23 cellular contexts compared by ENCODE assay signal in genomic region chr7:69992938-69993337, GRCh38.
A peak's percentile ranks its signal among the peaks of the same experiment; 100 is the strongest.
DNase-seq lines count a peak whose midpoint lies in the region; ATAC-seq and TF ChIP-seq lines count a peak whose summit lies in the region.
"Had no signal": no experiment of that assay in that cellular context is flagged by ENCODE, and none has a peak within 500 bp of the region (broad histone marks: within the 10 kb centered on the region; RNA-seq: fewer than 3 reads in every experiment).

No MANE protein-coding gene starts in this region.

- H3K27ac ChIP-seq in DND-41 (ENCODE audit: low read length) (no peak overlapping the region), MM.1S (ENCODE audit: low read length) (no peak overlapping the region), neuronal stem cell (replicated peaks; ENCODE audit: low read length) (no peak overlapping the region), mesenchymal stem cell (ENCODE audit: low read length, poor library complexity, severe bottlenecking) (no peak overlapping the region), dorsolateral prefrontal cortex (no peak overlapping the region)
- H3K27ac ChIP-seq: ascending aorta, SJSA1, spleen had no signal

- H4K91ac ChIP-seq in neuronal stem cell (ENCODE audit: low read depth, low read length, poor library complexity), result no peak overlapping the region
- no peak overlapping the region for H4K91ac ChIP-seq in mesenchymal stem cell (ENCODE audit: low read length)

- H3K9ac ChIP-seq in DND-41 (ENCODE audit: low read depth, low read length), result no peak overlapping the region
- no peak overlapping the region for H3K9ac ChIP-seq in MM.1S (ENCODE audit: low read length)
- no peak overlapping the region for H3K9ac ChIP-seq in neuronal stem cell (ENCODE audit: low read depth, low read length, poor library complexity)
- no peak overlapping the region for H3K9ac ChIP-seq in mesenchymal stem cell (ENCODE audit: low read length)

- peak; percentile 29 for DNase-seq in DND-41
- peak; percentile 54 for DNase-seq in MM.1S
- DNase-seq in memory B cell (ENCODE audit: low spot score in 2 of 2), result no peak
- no peak for DNase-seq in neuronal stem cell (ENCODE audit: low spot score)
- DNase-seq in mesenchymal stem cell, result no peak
- DNase-seq in dorsolateral prefrontal cortex, result no peak
- DNase-seq in NCI-H146 treated with DMSO at 0.1 percent for 48 hours (lab: John Stamatoyannopoulos, UW; ENCODE audit: unreplicated experiment), result no peak
- DNase-seq: ACHN; activated CD4-positive, alpha-beta memory T cell treated with anti-CD3 and anti-CD28 coated beads for 36 hours; activated naive CD4-positive, alpha-beta T cell treated with anti-CD3 and anti-CD28 coated beads, Interleukin-2, amount 10 ng/mL, durations not matched to agents 7 days and 5 days; activated T-cell treated with anti-CD3 and anti-CD28 coated beads for 4 hours; CD4-positive, alpha-beta memory T cell; DMS53; effector memory CD4-positive, alpha-beta T cell; H9; Kasumi-1; NCI-H2171; NCI-H774; spleen had no signal

- H2BK15ac ChIP-seq in neuronal stem cell (ENCODE audit: low read length), result no peak overlapping the region
- no peak overlapping the region for H2BK15ac ChIP-seq in mesenchymal stem cell (ENCODE audit: low read depth, poor library complexity, severe bottlenecking)

- H3K14ac ChIP-seq in neuronal stem cell (ENCODE audit: low read length) (no peak overlapping the region), mesenchymal stem cell (ENCODE audit: low read length in 2 of 2) (no peak overlapping the region)

- no peaks in the 10 kb centered on the region for H3F3A ChIP-seq in MM.1S (ENCODE audit: insufficient read depth, low read length)

- intact Hi-C loops in dorsolateral prefrontal cortex (cut with DNase I), result no loop called here

- no CpG with 5 or more reads among the region's 4 CpGs for WGBS in neuronal stem cell (ENCODE audit: extremely low coverage in 2 of 2, insufficient read length in 2 of 2, insufficient replicate concordance in 1 of 2), 2 donors
- WGBS in mesenchymal stem cell, result 67% methylated on average over 4 of the region's 4 CpGs

- H3K79me2 ChIP-seq in DND-41 (ENCODE audit: insufficient read depth, low read length) (peaks cover 2% of the 10 kb centered on the region; the same call in 1 of the 2 replicates), MM.1S (ENCODE audit: low read length) (no peaks in the 10 kb centered on the region)

- H3K36me3 ChIP-seq in DND-41 (ENCODE audit: insufficient read depth, low read length) (no peaks in the 10 kb centered on the region), MM.1S (replicated peaks; ENCODE audit: insufficient read depth, low read length) (no peaks in the 10 kb centered on the region), neuronal stem cell (replicated peaks in 1 of 2; ENCODE audit: control insufficient read depth in 2 of 2, insufficient read depth in 2 of 2, low read length in 2 of 2) (no peaks in the 10 kb centered on the region), mesenchymal stem cell (ENCODE audit: control insufficient read depth in 1 of 2, insufficient read depth in 2 of 2, low read depth in 1 of 2, low read length in 2 of 2) (no peaks in the 10 kb centered on the region)
- H3K36me3 ChIP-seq: ascending aorta, SJSA1, spleen had no signal

- no peaks in the 10 kb centered on the region for H3K27me3 ChIP-seq in DND-41 (ENCODE audit: insufficient read depth, low read length, poor library complexity)
- no peaks in the 10 kb centered on the region for H3K27me3 ChIP-seq in MM.1S (replicated peaks; ENCODE audit: insufficient read depth, low read length)
- no peaks in the 10 kb centered on the region for H3K27me3 ChIP-seq in neuronal stem cell (ENCODE audit: control insufficient read depth in 3 of 3, insufficient read depth in 3 of 3, low read depth in 1 of 3, low read length in 3 of 3)
- H3K27me3 ChIP-seq in mesenchymal stem cell (ENCODE audit: control insufficient read depth in 1 of 2, insufficient read depth in 1 of 2, low read length in 2 of 2), result no peaks in the 10 kb centered on the region
- no peaks in the 10 kb centered on the region for H3K27me3 ChIP-seq in dorsolateral prefrontal cortex
- H3K27me3 ChIP-seq: ascending aorta, SJSA1, spleen had no signal

- no peak overlapping the region for H3K4me2 ChIP-seq in DND-41 (ENCODE audit: insufficient read depth, low read length)
- H3K4me2 ChIP-seq in MM.1S (ENCODE audit: low read depth, low read length), result no peak overlapping the region
- no peak overlapping the region for H3K4me2 ChIP-seq in neuronal stem cell (ENCODE audit: insufficient read depth, low read length, poor library complexity, severe bottlenecking)
- H3K4me2 ChIP-seq in mesenchymal stem cell (ENCODE audit: low read length, poor library complexity, severe bottlenecking), result no peak overlapping the region

- H3K4me1 ChIP-seq in DND-41 (ENCODE audit: insufficient read depth, low read length) (no peaks in the 10 kb centered on the region), MM.1S (ENCODE audit: low read length) (no peaks in the 10 kb centered on the region), neuronal stem cell (ENCODE audit: control insufficient read depth in 2 of 2, insufficient read depth in 1 of 2, low read depth in 1 of 2, low read length in 2 of 2) (peaks cover 2% of the 10 kb centered on the region in 2 donors), mesenchymal stem cell (ENCODE audit: control insufficient read depth, insufficient read depth, low read depth, low read length) (no peaks in the 10 kb centered on the region)
- H3K4me1 ChIP-seq: ascending aorta, SJSA1, spleen had no signal

- TF ChIP-seq CTCF in DND-41 (IDR thresholded peaks at IDR 0.05; ENCODE audit: borderline replicate concordance, extremely low read depth, low read length, poor library complexity, severe bottlenecking) (no peak), MM.1S (IDR thresholded peaks at IDR 0.05; ENCODE audit: low read length) (no peak), dorsolateral prefrontal cortex (IDR thresholded peaks at IDR 0.05 in 54 of 56, conservative IDR thresholded peaks at IDR 0.05 in 2 of 56; ENCODE audit: low read depth in 1 of 56, partially characterized antibody in 56 of 56) (no peak)

- H3K36me3 Mint-ChIP-seq in memory B cell, result no peaks in the 10 kb centered on the region
- H3K36me3 Mint-ChIP-seq: activated CD4-positive, alpha-beta memory T cell treated with anti-CD3 and anti-CD28 coated beads for 36 hours; activated naive CD4-positive, alpha-beta T cell treated with anti-CD3 and anti-CD28 coated beads, Interleukin-2, amount 10 ng/mL, durations not matched to agents 7 days and 5 days; CD4-positive, alpha-beta memory T cell had no signal

- no peak overlapping the region for H2BK120ac ChIP-seq in neuronal stem cell (ENCODE audit: low read depth, low read length)
- no peak overlapping the region for H2BK120ac ChIP-seq in mesenchymal stem cell (ENCODE audit: low read depth, low read length)

- H2BK12ac ChIP-seq in neuronal stem cell (ENCODE audit: low read length) (no peak overlapping the region), mesenchymal stem cell (ENCODE audit: low read length in 2 of 2) (no peak overlapping the region)

- H3K9me3 ChIP-seq in DND-41 (ENCODE audit: insufficient read depth, low read length, severe bottlenecking), result no peaks in the 10 kb centered on the region
- H3K9me3 ChIP-seq in MM.1S (replicated peaks; ENCODE audit: insufficient read depth, low read length), result no peaks in the 10 kb centered on the region
- H3K9me3 ChIP-seq in neuronal stem cell (replicated peaks in 1 of 2; ENCODE audit: control insufficient read depth in 2 of 2, insufficient read depth in 1 of 2, low read depth in 1 of 2, low read length in 2 of 2), result peaks cover 4 to 10% of the 10 kb centered on the region in 2 donors
- no peaks in the 10 kb centered on the region for H3K9me3 ChIP-seq in mesenchymal stem cell (ENCODE audit: control insufficient read depth, low read length)
- H3K9me3 ChIP-seq: ascending aorta, spleen had no signal

- H3K79me1 ChIP-seq in neuronal stem cell (ENCODE audit: low read depth, low read length) (no peaks in the 10 kb centered on the region), mesenchymal stem cell (replicated peaks; ENCODE audit: low read length, poor library complexity, severe bottlenecking) (peaks cover 7% of the 10 kb centered on the region)

- H3K23ac ChIP-seq in neuronal stem cell (ENCODE audit: low read depth, low read length, poor library complexity) (no peak overlapping the region), mesenchymal stem cell (ENCODE audit: low read length in 2 of 2) (peak overlapping the region in 1 of 2 experiments; percentile 11)

- H3K27ac Mint-ChIP-seq in memory B cell, result no peak overlapping the region
- H3K27ac Mint-ChIP-seq: activated CD4-positive, alpha-beta memory T cell treated with anti-CD3 and anti-CD28 coated beads for 36 hours; activated naive CD4-positive, alpha-beta T cell treated with anti-CD3 and anti-CD28 coated beads, Interleukin-2, amount 10 ng/mL, durations not matched to agents 7 days and 5 days; CD4-positive, alpha-beta memory T cell; H9; T-helper 2 cell treated with Interferon-gamma antibody and Interleukin-4, amounts not matched to agents 5 μg/mL and 100 μg/mL, for 36 hours had no signal

- H4K20me1 ChIP-seq in DND-41 (ENCODE audit: insufficient read depth, low read length) (0 out of 2 replicates have a peak, but pooled peaks cover 13% of the 10 kb centered on the region), MM.1S (ENCODE audit: insufficient read depth, low read length) (no peaks in the 10 kb centered on the region)

- no peaks in the 10 kb centered on the region for H3K9me2 ChIP-seq in MM.1S (replicated peaks; ENCODE audit: insufficient read depth, low read length)

- H3K4ac ChIP-seq in neuronal stem cell (ENCODE audit: low read length) (no peak overlapping the region), mesenchymal stem cell (ENCODE audit: low read depth in 1 of 2, low read length in 2 of 2) (no peak overlapping the region)

- peaks cover 7% of the 10 kb centered on the region for H3K4me1 Mint-ChIP-seq in memory B cell
- H3K4me1 Mint-ChIP-seq: activated naive CD4-positive, alpha-beta T cell treated with anti-CD3 and anti-CD28 coated beads, Interleukin-2, amount 10 ng/mL, durations not matched to agents 7 days and 5 days; CD4-positive, alpha-beta memory T cell; H9 had no signal

- no peak overlapping the region for H2AK5ac ChIP-seq in neuronal stem cell (ENCODE audit: low read depth, low read length)
- H2AK5ac ChIP-seq in mesenchymal stem cell (ENCODE audit: low read length, severe bottlenecking), result no peak overlapping the region

- H3K27me3 Mint-ChIP-seq in memory B cell, result no peaks in the 10 kb centered on the region
- H3K27me3 Mint-ChIP-seq: activated CD4-positive, alpha-beta memory T cell treated with anti-CD3 and anti-CD28 coated beads for 36 hours; activated naive CD4-positive, alpha-beta T cell treated with anti-CD3 and anti-CD28 coated beads, Interleukin-2, amount 10 ng/mL, durations not matched to agents 7 days and 5 days; CD4-positive, alpha-beta memory T cell had no signal

- H3K18ac ChIP-seq in neuronal stem cell (ENCODE audit: low read length), result no peak overlapping the region
- no peak overlapping the region for H3K18ac ChIP-seq in mesenchymal stem cell (ENCODE audit: low read depth in 1 of 2, low read length in 2 of 2)

- H3K4me3 Mint-ChIP-seq in memory B cell, result no peak overlapping the region
- H3K4me3 Mint-ChIP-seq: activated CD4-positive, alpha-beta memory T cell treated with anti-CD3 and anti-CD28 coated beads for 36 hours; activated naive CD4-positive, alpha-beta T cell treated with anti-CD3 and anti-CD28 coated beads, Interleukin-2, amount 10 ng/mL, durations not matched to agents 7 days and 5 days; CD4-positive, alpha-beta memory T cell; H9; T-helper 2 cell treated with Interferon-gamma antibody and Interleukin-4, amounts not matched to agents 5 μg/mL and 100 μg/mL, for 36 hours had no signal

- H2AFZ ChIP-seq in DND-41 (ENCODE audit: low read depth, low read length), result no peak overlapping the region
- no peak overlapping the region for H2AFZ ChIP-seq in MM.1S (ENCODE audit: low read length)
- H2AFZ ChIP-seq in neuronal stem cell (ENCODE audit: low read length), result no peak overlapping the region
- H2AFZ ChIP-seq in mesenchymal stem cell (ENCODE audit: low read depth, low read length), result no peak overlapping the region

- peaks cover 1% of the 10 kb centered on the region for H3K9me3 Mint-ChIP-seq in memory B cell
- H3K9me3 Mint-ChIP-seq: activated naive CD4-positive, alpha-beta T cell treated with anti-CD3 and anti-CD28 coated beads, Interleukin-2, amount 10 ng/mL, durations not matched to agents 7 days and 5 days; T-helper 2 cell treated with Interferon-gamma antibody and Interleukin-4, amounts not matched to agents 5 μg/mL and 100 μg/mL, for 36 hours had no signal

- H3K4me3 ChIP-seq in DND-41 (ENCODE audit: low read depth in 1 of 2, low read length in 2 of 2), result no peak overlapping the region
- H3K4me3 ChIP-seq in MM.1S (ENCODE audit: low read length), result no peak overlapping the region
- H3K4me3 ChIP-seq in neuronal stem cell (ENCODE audit: low read length in 2 of 2), result no peak overlapping the region
- H3K4me3 ChIP-seq in mesenchymal stem cell (ENCODE audit: insufficient read depth in 1 of 2, low read depth in 1 of 2, low read length in 2 of 2), result no peak overlapping the region
- H3K4me3 ChIP-seq in dorsolateral prefrontal cortex, result no peak overlapping the region
- H3K4me3 ChIP-seq: ascending aorta, SJSA1, spleen had no signal

- H2BK5ac ChIP-seq in neuronal stem cell (ENCODE audit: low read length) (no peak overlapping the region), mesenchymal stem cell (ENCODE audit: low read depth, low read length, poor library complexity, severe bottlenecking) (no peak overlapping the region)

- peak; percentile 90 for ATAC-seq in DND-41 (ENCODE audit: insufficient read depth, low read depth)
- ATAC-seq in HG02798 (IDR thresholded peaks at IDR 0.05; ENCODE audit: poor library complexity, unreplicated experiment), result peak; percentile 36
- ATAC-seq in memory B cell (ENCODE audit: low read depth), result peak; percentile 43

- no peak overlapping the region for H4K8ac ChIP-seq in neuronal stem cell (ENCODE audit: low read depth, low read length)
- no peak overlapping the region for H4K8ac ChIP-seq in mesenchymal stem cell (ENCODE audit: low read length)

Comparison
In these comparisons a context has a peak if more than half of its experiments do, and no peak if none do; other contexts are left out.
1. ATAC-seq: peak in every context shown above with its lines; median percentile 90 in DND-41; 43 in memory B cell; 36 in HG02798.
2. DNase-seq: peak in DND-41 (single experiment) and MM.1S (single experiment); none in memory B cell (0 of 2), neuronal stem cell (single experiment), mesenchymal stem cell (single experiment), dorsolateral prefrontal cortex (0 of 10) and NCI-H146 treated with DMSO at 0.1 percent for 48 hours (single experiment).